In genomic region chr2:159202568-159203071, GRCh38 we compare ENCODE assay signal across 9 cellular contexts.
DNase-seq lines count a peak whose midpoint lies in the region; ATAC-seq, FAIRE-seq and TF ChIP-seq lines count a peak whose summit lies in the region.
"Had no signal": no experiment of that assay in that cellular context is flagged by ENCODE, and none has a peak within 500 bp of the region (broad histone marks: within the 10 kb centered on the region; RNA-seq: fewer than 3 reads in every experiment).

No MANE protein-coding gene starts in this region.

- peak; percentile 54 for TF ChIP-seq CTCF in chondrocyte (IDR thresholded peaks at IDR 0.05)
- no peak for TF ChIP-seq CTCF in kidney epithelial cell (IDR thresholded peaks at IDR 0.05; ENCODE audit: insufficient read depth, low read length, poor library complexity, severe bottlenecking)

- DNase-seq in HS-5 (ENCODE audit: low read depth) (peak; percentile 92), chondrocyte (ENCODE audit: low spot score) (no peak), kidney epithelial cell (ENCODE audit: low read depth) (peak; percentile 93), SW480 (ENCODE audit: low spot score) (no peak), GM19239 (ENCODE audit: insufficient read length, low spot score) (no peak), dermis blood vessel endothelial cell (no peak)
- DNase-seq in stimulated activated naive B cell treated with anti-CD40 and anti-IgM and Interleukin-4, amounts not matched to agents 10 μg/mL and 1 μg/mL and 100 μg/mL, for 72 hours, result no peak
- DNase-seq: NK-92 treated with Interleukin-12 subunit alpha and Interleukin-12 subunit beta, amount 100 ng/mL, for 24 hours had no signal

- peaks cover 29% of the 10 kb centered on the region for H3K4me1 Mint-ChIP-seq in chondrocyte (ENCODE audit: low read depth)
- peaks cover 6 to 7% of the 10 kb centered on the region in 2 donors for H3K4me1 Mint-ChIP-seq in stimulated activated naive B cell treated with anti-CD40 and anti-IgM and Interleukin-4, amounts not matched to agents 10 μg/mL and 1 μg/mL and 100 μg/mL, for 72 hours

- no peaks in the 10 kb centered on the region for H3K27me3 Mint-ChIP-seq in chondrocyte (ENCODE audit: low read depth)
- peaks cover 0 to 4% of the 10 kb centered on the region in 2 donors for H3K27me3 Mint-ChIP-seq in stimulated activated naive B cell treated with anti-CD40 and anti-IgM and Interleukin-4, amounts not matched to agents 10 μg/mL and 1 μg/mL and 100 μg/mL, for 72 hours

- H3K4me3 ChIP-seq in kidney epithelial cell (ENCODE audit: low read depth, low read length), result no peak overlapping the region

- no peak for ATAC-seq in stimulated activated naive B cell treated with anti-CD40 and anti-IgM and Interleukin-4, amounts not matched to agents 10 μg/mL and 1 μg/mL and 100 μg/mL, for 72 hours (replicated peaks)
- ATAC-seq in HG03354 (IDR thresholded peaks at IDR 0.05; ENCODE audit: poor library complexity, severe bottlenecking, unreplicated experiment), result no peak

- FAIRE-seq in GM19239 (lab: Jason Lieb, UNC), result no peak

- H3K4me3 Mint-ChIP-seq in chondrocyte (ENCODE audit: unreplicated experiment), result no peak overlapping the region
- H3K4me3 Mint-ChIP-seq in stimulated activated naive B cell treated with anti-CD40 and anti-IgM and Interleukin-4, amounts not matched to agents 10 μg/mL and 1 μg/mL and 100 μg/mL, for 72 hours, result no peak overlapping the region

- no peaks in the 10 kb centered on the region for H3K36me3 ChIP-seq in kidney epithelial cell (ENCODE audit: control insufficient read depth, insufficient read depth, low read length)

- peaks cover 27% of the 10 kb centered on the region for H3K36me3 Mint-ChIP-seq in chondrocyte (ENCODE audit: low read depth)
- H3K36me3 Mint-ChIP-seq in stimulated activated naive B cell treated with anti-CD40 and anti-IgM and Interleukin-4, amounts not matched to agents 10 μg/mL and 1 μg/mL and 100 μg/mL, for 72 hours, result no peaks in the 10 kb centered on the region

- peak overlapping the region; percentile 96 for H3K27ac Mint-ChIP-seq in chondrocyte (ENCODE audit: unreplicated experiment)
- H3K27ac Mint-ChIP-seq in stimulated activated naive B cell treated with anti-CD40 and anti-IgM and Interleukin-4, amounts not matched to agents 10 μg/mL and 1 μg/mL and 100 μg/mL, for 72 hours, result peak overlapping the region; percentile 83

- H3K9me3 Mint-ChIP-seq in chondrocyte (ENCODE audit: low read depth), result no peaks in the 10 kb centered on the region
- H3K9me3 Mint-ChIP-seq in stimulated activated naive B cell treated with anti-CD40 and anti-IgM and Interleukin-4, amounts not matched to agents 10 μg/mL and 1 μg/mL and 100 μg/mL, for 72 hours, result no peaks in the 10 kb centered on the region

- no peaks in the 10 kb centered on the region for H3K27me3 ChIP-seq in kidney epithelial cell (ENCODE audit: control insufficient read depth, insufficient read depth, low read length)

Comparison
In these comparisons a context has a peak if more than half of its experiments do, and no peak if none do; other contexts are left out.
1. DNase-seq: peak in HS-5 (single experiment) and kidney epithelial cell (single experiment); none in chondrocyte (single experiment), stimulated activated naive B cell treated with anti-CD40 and anti-IgM and Interleukin-4, amounts not matched to agents 10 μg/mL and 1 μg/mL and 100 μg/mL, for 72 hours (single experiment), SW480 (single experiment), GM19239 (single experiment) and dermis blood vessel endothelial cell (single experiment).